ENCODE assay signal across 9 cellular contexts in genomic region chr1:228004331-228004871, GRCh38. TPM values are rescaled to one million over a fixed set of nuclear protein-coding genes. Genes with fewer than 3 reads are reported as not detected.
DNase-seq lines count a peak whose midpoint lies in the region; TF ChIP-seq lines count a peak whose summit lies in the region.
"Had no signal": no experiment of that assay in that cellular context is flagged by ENCODE, and none has a peak within 500 bp of the region (broad histone marks: within the 10 kb centered on the region; RNA-seq: fewer than 3 reads in every experiment).

No MANE protein-coding gene starts in this region.

- peaks cover 18% of the 10 kb centered on the region for H3K4me1 Mint-ChIP-seq in activated naive CD8-positive, alpha-beta T cell (ENCODE audit: low read depth)
- peaks cover 12% of the 10 kb centered on the region for H3K4me1 Mint-ChIP-seq in activated naive CD8-positive, alpha-beta T cell treated with anti-CD3 and anti-CD28 coated beads for 36 hours
- peaks cover 4% of the 10 kb centered on the region for H3K4me1 Mint-ChIP-seq in neural crest cell

- peaks cover 27% of the 10 kb centered on the region for H3K27me3 Mint-ChIP-seq in activated naive CD8-positive, alpha-beta T cell
- H3K27me3 Mint-ChIP-seq in activated naive CD8-positive, alpha-beta T cell treated with anti-CD3 and anti-CD28 coated beads for 36 hours, result peaks cover 69% of the 10 kb centered on the region
- peaks cover 88% of the 10 kb centered on the region for H3K27me3 Mint-ChIP-seq in neural crest cell (ENCODE audit: low read depth)

- H3K36me3 Mint-ChIP-seq in activated naive CD8-positive, alpha-beta T cell, result no peaks in the 10 kb centered on the region
- H3K36me3 Mint-ChIP-seq in activated naive CD8-positive, alpha-beta T cell treated with anti-CD3 and anti-CD28 coated beads for 36 hours, result no peaks in the 10 kb centered on the region
- H3K36me3 Mint-ChIP-seq in neural crest cell (ENCODE audit: low read depth), result no peaks in the 10 kb centered on the region

- peak overlapping the region; percentile 38 for H3K4me3 Mint-ChIP-seq in activated naive CD8-positive, alpha-beta T cell
- no peak overlapping the region for H3K4me3 Mint-ChIP-seq in activated naive CD8-positive, alpha-beta T cell treated with anti-CD3 and anti-CD28 coated beads for 36 hours
- H3K4me3 Mint-ChIP-seq in neural crest cell, result no peak overlapping the region

- DNase-seq in activated naive CD8-positive, alpha-beta T cell treated with anti-CD3 and anti-CD28 coated beads for 36 hours, result no peak
- DNase-seq in M059J (ENCODE audit: low read depth) (peak; percentile 46), ecto neural progenitor cell (ENCODE audit: low spot score) (peak; percentile 63), neural crest cell (ENCODE audit: low read depth, low spot score) (no peak), NCI-H2081 (lab: John Stamatoyannopoulos, UW) (no peak), T-helper 9 cell (no peak), C1 segment of cervical spinal cord (lab: John Stamatoyannopoulos, UW) (no peak)

- peak; percentile 60 for TF ChIP-seq CTCF in neural crest cell (conservative IDR thresholded peaks at IDR 0.05)

- no peak overlapping the region for H3K27ac Mint-ChIP-seq in activated naive CD8-positive, alpha-beta T cell
- H3K27ac Mint-ChIP-seq in activated naive CD8-positive, alpha-beta T cell treated with anti-CD3 and anti-CD28 coated beads for 36 hours, result no peak overlapping the region
- no peak overlapping the region for H3K27ac Mint-ChIP-seq in neural crest cell (ENCODE audit: unreplicated experiment)

- H3K9me3 Mint-ChIP-seq in activated naive CD8-positive, alpha-beta T cell (ENCODE audit: low read depth), result no peaks in the 10 kb centered on the region
- H3K9me3 Mint-ChIP-seq in activated naive CD8-positive, alpha-beta T cell treated with anti-CD3 and anti-CD28 coated beads for 36 hours, result no peaks in the 10 kb centered on the region
- no peaks in the 10 kb centered on the region for H3K9me3 Mint-ChIP-seq in neural crest cell

RNA-seq across cellular contexts. Expression of gene WNT3A, which starts 2.4 kb away (rescaled TPM):
- total RNA-seq in activated naive CD8-positive, alpha-beta T cell treated with anti-CD3 and anti-CD28 coated beads for 36 hours, result not detected
- total RNA-seq in M059J (2014; rRNA removed; shearing (Covaris generic)), result not detected in 2 replicates
- not detected in 2 replicates for total RNA-seq in neural crest cell
- total RNA-seq: adrenal gland had no signal

RNA-seq across cellular contexts. Expression of gene WNT9A, which starts 56.7 kb away (rescaled TPM):
- not detected for total RNA-seq in activated naive CD8-positive, alpha-beta T cell treated with anti-CD3 and anti-CD28 coated beads for 36 hours
- total RNA-seq in M059J (2014; rRNA removed; shearing (Covaris generic)), result 0.10 and 0.37 TPM in 2 replicates
- 0.48 and 0.54 TPM in 2 replicates for total RNA-seq in neural crest cell

Comparison
In these comparisons a context has a peak if more than half of its experiments do, and no peak if none do; other contexts are left out.
1. DNase-seq: peak in M059J (single experiment) and ecto neural progenitor cell (single experiment); none in activated naive CD8-positive, alpha-beta T cell treated with anti-CD3 and anti-CD28 coated beads for 36 hours (single experiment), neural crest cell (single experiment), NCI-H2081 (0 of 2), T-helper 9 cell (single experiment) and C1 segment of cervical spinal cord (0 of 14).